ENCODE assay signal across 1 cellular context in genomic region chr19:40776966-40777794, GRCh38.
TF ChIP-seq lines count a peak whose summit lies in the region.

No MANE protein-coding gene starts in this region.

TF ChIP-seq in HEK293, 187 proteins besides CTCF, POLR2A, EP300 and RAD21 (continued from another document):
- TF ChIP-seq ZXDB (tag by site-specific recombination; IDR thresholded peaks at IDR 0.05) (0 out of 2 replicates have a peak, but pooled peaks have one; percentile 12), ZNF629 (tag by site-specific recombination; IDR thresholded peaks at IDR 0.05) (peak; percentile 29; the same call in 1 of the 2 replicates), ZSCAN5A (tag by site-specific recombination; IDR thresholded peaks at IDR 0.05) (0 out of 2 replicates have a peak, but pooled peaks have one; percentile 28), SP2 (tag by site-specific recombination; IDR thresholded peaks at IDR 0.05) (no peak), PRDM4 (tag by site-specific recombination; IDR thresholded peaks at IDR 0.05) (0 out of 2 replicates have a peak, but pooled peaks have one; percentile 39), ZNF561 (tag by site-specific recombination; IDR thresholded peaks at IDR 0.05; ENCODE audit: borderline replicate concordance) (peak; percentile 64; the same call in 1 of the 2 replicates), ZNF324 (tag by site-specific recombination; IDR thresholded peaks at IDR 0.05) (0 out of 2 replicates have a peak, but pooled peaks have one; percentile 58), ZNF785 (tag by site-specific recombination; IDR thresholded peaks at IDR 0.05) (0 out of 2 replicates have a peak, but pooled peaks have one; percentile 19), HOXA7 (CRISPR knock-in tag; IDR thresholded peaks at IDR 0.05; ENCODE audit: borderline replicate concordance) (no peak), ZNF449 (tag by site-specific recombination; IDR thresholded peaks at IDR 0.05) (peak; percentile 25; the same call in 1 of the 2 replicates), ZBTB7A (tag by site-specific recombination; IDR thresholded peaks at IDR 0.05; ENCODE audit: low read depth) (no peak), MYNN (tag by site-specific recombination; IDR thresholded peaks at IDR 0.05; ENCODE audit: borderline replicate concordance) (0 out of 2 replicates have a peak, but pooled peaks have one; percentile 20), KLF9 (tag by site-specific recombination; IDR thresholded peaks at IDR 0.05; ENCODE audit: low read depth) (no peak), ZBTB44 (tag by site-specific recombination; IDR thresholded peaks at IDR 0.05) (no peak), ZNF18 (tag by site-specific recombination; IDR thresholded peaks at IDR 0.05) (no peak), ZNF24 (tag by site-specific recombination; IDR thresholded peaks at IDR 0.05) (0 out of 2 replicates have a peak, but pooled peaks have one; percentile 21), ZNF639 (tag by site-specific recombination; IDR thresholded peaks at IDR 0.05) (no peak; the same call in 1 of the 2 replicates), ZFP69B (tag by site-specific recombination; IDR thresholded peaks at IDR 0.05) (peak; percentile 44; the same call in 1 of the 2 replicates), KLF10 (tag by site-specific recombination; IDR thresholded peaks at IDR 0.05) (no peak; the same call in 1 of the 2 replicates), ZNF580 (tag by site-specific recombination; IDR thresholded peaks at IDR 0.05) (peak; percentile 63; the same call in 1 of the 2 replicates), ZNF560 (tag by site-specific recombination; IDR thresholded peaks at IDR 0.05; ENCODE audit: borderline replicate concordance) (no peak), ZNF660 (tag by site-specific recombination; IDR thresholded peaks at IDR 0.05) (peak; percentile 91), ZNF311 (tag by site-specific recombination; IDR thresholded peaks at IDR 0.05; ENCODE audit: borderline replicate concordance) (no peak), ZNF394 (tag by site-specific recombination; IDR thresholded peaks at IDR 0.05; ENCODE audit: borderline replicate concordance) (0 out of 2 replicates have a peak, but pooled peaks have one; percentile 9), BCL11A (tag by site-specific recombination; IDR thresholded peaks at IDR 0.05; ENCODE audit: low read depth) (no peak), IKZF3 (tag by site-specific recombination; IDR thresholded peaks at IDR 0.05) (peak; percentile 97), ZBTB48 (tag by site-specific recombination; IDR thresholded peaks at IDR 0.05) (0 out of 2 replicates have a peak, but pooled peaks have one; percentile 25), SCRT1 (tag by site-specific recombination; IDR thresholded peaks at IDR 0.05; ENCODE audit: borderline replicate concordance) (no peak), SP7 (tag by site-specific recombination; IDR thresholded peaks at IDR 0.05) (peak; percentile 15; the same call in 1 of the 2 replicates), ZNF121 (tag by site-specific recombination; IDR thresholded peaks at IDR 0.05) (peak; percentile 21; the same call in 1 of the 2 replicates), ZNF2 (tag by site-specific recombination; IDR thresholded peaks at IDR 0.05) (0 out of 2 replicates have a peak, but pooled peaks have one; percentile 25), ZSCAN30 (tag by site-specific recombination; IDR thresholded peaks at IDR 0.05) (no peak), ZNF169 (tag by site-specific recombination; IDR thresholded peaks at IDR 0.05) (no peak; the same call in 1 of the 2 replicates), ZBTB6 (tag by site-specific recombination; IDR thresholded peaks at IDR 0.05) (0 out of 2 replicates have a peak, but pooled peaks have one; percentile 35), GLI2 (tag by site-specific recombination; IDR thresholded peaks at IDR 0.05; ENCODE audit: borderline replicate concordance, low read depth) (no peak), ZBTB21 (tag by site-specific recombination; IDR thresholded peaks at IDR 0.05) (peak; percentile 40; the same call in 1 of the 2 replicates), ZNF621 (tag by site-specific recombination; IDR thresholded peaks at IDR 0.05) (no peak), ZNF843 (tag by site-specific recombination; IDR thresholded peaks at IDR 0.05) (0 out of 2 replicates have a peak, but pooled peaks have one; percentile 32), KLF8 (tag by site-specific recombination; IDR thresholded peaks at IDR 0.05) (peak; percentile 39), KLF17 (tag by site-specific recombination; IDR thresholded peaks at IDR 0.05) (0 out of 2 replicates have a peak, but pooled peaks have one; percentile 21), PRDM1 (tag by site-specific recombination; IDR thresholded peaks at IDR 0.05) (peak; percentile 77)
TF ChIP-seq in HEK293: peak in this region for 27.
